In genomic region chr1:235105051-235106043, GRCh38 we compare ENCODE assay signal across 8 cellular contexts. TPM values are rescaled to one million over a fixed set of nuclear protein-coding genes. Genes with fewer than 3 reads are reported as not detected.
DNase-seq lines count a peak whose midpoint lies in the region; ATAC-seq and TF ChIP-seq lines count a peak whose summit lies in the region.

No MANE protein-coding gene starts in this region.

- H3K4me3 ChIP-seq in HFF-Myc (replicated peaks; ENCODE audit: low read depth, low read length) (peak overlapping the region; percentile 26), choroid plexus epithelial cell (ENCODE audit: low read depth, low read length) (no peak overlapping the region)

- no peak for DNase-seq in activated CD4-positive, CD25-positive, alpha-beta regulatory T cell (lab: John Stamatoyannopoulos, UW)
- DNase-seq in HFF-Myc (ENCODE audit: extremely low read depth, low read depth) (peak; percentile 63), NCI-H2107 treated with DMSO at 0.1 percent for 48 hours (lab: John Stamatoyannopoulos, UW; ENCODE audit: unreplicated experiment) (peak; percentile 84), choroid plexus epithelial cell (ENCODE audit: low read depth) (peak; percentile 20), T1000 (lab: John Stamatoyannopoulos, UW) (no peak), CD1c-positive myeloid dendritic cell (ENCODE audit: extremely low spot score) (no peak), mesothelial cell of epicardium (ENCODE audit: low spot score in 2 of 2, unreplicated experiment in 2 of 2) (no peak)

- peaks cover 1% of the 10 kb centered on the region for H3K27me3 Mint-ChIP-seq in mesothelial cell of epicardium (ENCODE audit: low read depth)

- H3K4me3 Mint-ChIP-seq in mesothelial cell of epicardium = no peak overlapping the region

- H3K36me3 Mint-ChIP-seq in mesothelial cell of epicardium = peaks cover 23% of the 10 kb centered on the region

- TF ChIP-seq CTCF in HFF-Myc (IDR thresholded peaks at IDR 0.05; ENCODE audit: low read depth, low read length, missing control alignments) = no peak
- TF ChIP-seq CTCF in choroid plexus epithelial cell (conservative IDR thresholded peaks at IDR 0.05; ENCODE audit: low read depth, low read length) = no peak
- TF ChIP-seq CTCF in mesothelial cell of epicardium (IDR thresholded peaks at IDR 0.05; ENCODE audit: unreplicated experiment) = no peak

- H3K9me3 Mint-ChIP-seq in mesothelial cell of epicardium = no peaks in the 10 kb centered on the region

- ATAC-seq in activated CD4-positive, CD25-positive, alpha-beta regulatory T cell treated with anti-CD3 and anti-CD28 coated beads, Interleukin-2, amount 50 U/mL, for 24 hours = peak; percentile 78 to 79

- no peak overlapping the region for H3K27ac Mint-ChIP-seq in mesothelial cell of epicardium

- peaks cover 21% of the 10 kb centered on the region for H3K4me1 Mint-ChIP-seq in mesothelial cell of epicardium

RNA-seq across cellular contexts. Expression of gene TOMM20, which starts 23.3 kb away (rescaled TPM):
- total RNA-seq in mesothelial cell of epicardium = 166 to 178 TPM (median 171 TPM) in 3 replicates

RNA-seq across cellular contexts. Expression of gene RBM34, which starts 55.7 kb away (rescaled TPM):
- 62.6 to 72.1 TPM (median 70.8 TPM) in 3 replicates for total RNA-seq in mesothelial cell of epicardium

Comparison
In these comparisons a context has a peak if more than half of its experiments do, and no peak if none do; other contexts are left out.
1. DNase-seq: peak in HFF-Myc (single experiment), NCI-H2107 treated with DMSO at 0.1 percent for 48 hours (single experiment) and choroid plexus epithelial cell (single experiment); none in activated CD4-positive, CD25-positive, alpha-beta regulatory T cell (0 of 4), T1000 (single experiment), CD1c-positive myeloid dendritic cell (single experiment) and mesothelial cell of epicardium (0 of 2).